9 cellular contexts compared by ENCODE assay signal in the genomic region with DNA sequence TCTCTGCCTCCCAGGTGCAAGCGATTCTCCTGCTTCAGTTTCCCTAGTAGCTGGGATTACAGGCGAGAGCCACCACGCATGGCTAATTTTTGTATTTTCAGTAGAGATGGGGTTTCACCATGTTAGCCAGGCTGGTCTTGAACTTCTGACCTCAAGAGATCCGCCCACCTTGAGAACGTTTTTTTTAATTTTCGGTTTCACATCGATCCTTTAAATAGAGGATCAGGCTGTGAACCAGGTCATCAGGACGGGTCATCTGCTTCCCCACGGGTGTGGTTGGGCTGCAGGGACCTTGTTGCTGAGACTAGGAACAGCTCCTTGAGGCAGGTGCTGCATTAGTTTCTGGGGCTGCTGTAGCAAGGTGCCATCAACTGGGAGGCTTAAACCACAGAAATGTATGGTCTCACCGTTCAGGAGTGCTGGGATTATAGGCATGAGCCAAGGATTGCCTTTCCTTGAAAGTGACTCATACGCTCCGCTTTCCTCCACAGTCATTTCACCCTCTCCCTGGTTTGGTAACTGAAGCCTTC. TPM values are rescaled to one million over a fixed set of nuclear protein-coding genes. Genes with fewer than 3 reads are reported as not detected.
DNase-seq lines count a peak whose midpoint lies in the region; ATAC-seq and TF ChIP-seq lines count a peak whose summit lies in the region.
"Had no signal": no experiment of that assay in that cellular context is flagged by ENCODE, and none has a peak within 500 bp of the region (broad histone marks: within the 10 kb centered on the region; RNA-seq: fewer than 3 reads in every experiment).

No MANE protein-coding gene starts in this region.

- DNase-seq in RWPE2 (ENCODE audit: low spot score) (no peak), osteoblast (ENCODE audit: insufficient read length, low spot score, missing footprints) (peak; percentile 85), NCI-H1048 (lab: John Stamatoyannopoulos, UW) (no peak)
- DNase-seq: SHP77 had no signal

- H3K4me1 ChIP-seq in RWPE2 (ENCODE audit: insufficient read depth, poor library complexity, severe bottlenecking) (no peaks in the 10 kb centered on the region), osteoblast (ENCODE audit: insufficient read depth, low read length) (peaks cover 15% of the 10 kb centered on the region)

- no peak overlapping the region for H3K4me3 ChIP-seq in RWPE2 (ENCODE audit: severe bottlenecking)
- no peak overlapping the region for H3K4me3 ChIP-seq in osteoblast (ENCODE audit: insufficient read depth, low read length)

- H3K27ac ChIP-seq in RWPE2 (ENCODE audit: poor library complexity, severe bottlenecking) = no peak overlapping the region
- H3K27ac ChIP-seq in osteoblast (ENCODE audit: low read depth, low read length) = no peak overlapping the region

- H3K36me3 ChIP-seq in RWPE2 (ENCODE audit: low read depth) = no peaks in the 10 kb centered on the region
- H3K36me3 ChIP-seq in osteoblast (ENCODE audit: insufficient read depth, low read length) = no peaks in the 10 kb centered on the region

- H3K9me3 ChIP-seq in RWPE2 (ENCODE audit: severe bottlenecking) (no peaks in the 10 kb centered on the region), osteoblast (ENCODE audit: low read depth, low read length) (no peaks in the 10 kb centered on the region)

- peak; percentile 62 for ATAC-seq in GM18867 (IDR thresholded peaks at IDR 0.05; ENCODE audit: unreplicated experiment)
- ATAC-seq in HG02852 (IDR thresholded peaks at IDR 0.05; ENCODE audit: unreplicated experiment) = peak; percentile 80
- ATAC-seq in RWPE2 (ENCODE audit: low read depth) = peak; percentile 96
- no peak for ATAC-seq in GM19328 (IDR thresholded peaks at IDR 0.05; ENCODE audit: unreplicated experiment)
- no peak for ATAC-seq in GM18498 (IDR thresholded peaks at IDR 0.05; ENCODE audit: unreplicated experiment)
- no peak for ATAC-seq in HG03159 (IDR thresholded peaks at IDR 0.05; ENCODE audit: unreplicated experiment)

- TF ChIP-seq CTCF in RWPE2 (IDR thresholded peaks at IDR 0.05; ENCODE audit: poor library complexity, severe bottlenecking) (no peak), osteoblast (IDR thresholded peaks at IDR 0.05; ENCODE audit: extremely low read depth, low read depth, low read length) (no peak)

- H3K27me3 ChIP-seq in RWPE2 (ENCODE audit: insufficient read depth, poor library complexity, severe bottlenecking) (no peaks in the 10 kb centered on the region), osteoblast (ENCODE audit: insufficient read depth, low read length) (peaks cover 3% of the 10 kb centered on the region)

- H2AFZ ChIP-seq in osteoblast (ENCODE audit: low read length) = no peak overlapping the region

- no peaks in the 10 kb centered on the region for H4K20me1 ChIP-seq in osteoblast (ENCODE audit: insufficient read depth, low read length)

- no peaks in the 10 kb centered on the region for H3K79me2 ChIP-seq in osteoblast (ENCODE audit: insufficient read depth, low read length)

- H3K4me2 ChIP-seq in osteoblast (ENCODE audit: insufficient read depth, low read length) = peak overlapping the region; percentile 56

RNA-seq across cellular contexts. Expression of gene NAGPA, which starts 7.9 kb away (rescaled TPM):
- 29.8 and 40.2 TPM in 2 replicates for total RNA-seq in osteoblast

RNA-seq across cellular contexts. Expression of gene C16orf89, which starts 24.1 kb away (rescaled TPM):
- total RNA-seq in osteoblast = 0.59 TPM in 1 of 2 replicates, not detected in the other

RNA-seq across cellular contexts. Expression of gene ALG1, which starts 30.0 kb away (rescaled TPM):
- total RNA-seq in osteoblast = 43.3 and 43.4 TPM in 2 replicates

RNA-seq across cellular contexts. Expression of gene EEF2KMT, which starts 55.9 kb away (rescaled TPM):
- total RNA-seq in osteoblast = 9.0 and 11.2 TPM in 2 replicates

Comparison
In these comparisons a context has a peak if more than half of its experiments do, and no peak if none do; other contexts are left out.
1. ATAC-seq: peak in GM18867 (single experiment), HG02852 (single experiment) and RWPE2 (single experiment); none in GM19328 (single experiment), GM18498 (single experiment) and HG03159 (single experiment).